In the genomic region with DNA sequence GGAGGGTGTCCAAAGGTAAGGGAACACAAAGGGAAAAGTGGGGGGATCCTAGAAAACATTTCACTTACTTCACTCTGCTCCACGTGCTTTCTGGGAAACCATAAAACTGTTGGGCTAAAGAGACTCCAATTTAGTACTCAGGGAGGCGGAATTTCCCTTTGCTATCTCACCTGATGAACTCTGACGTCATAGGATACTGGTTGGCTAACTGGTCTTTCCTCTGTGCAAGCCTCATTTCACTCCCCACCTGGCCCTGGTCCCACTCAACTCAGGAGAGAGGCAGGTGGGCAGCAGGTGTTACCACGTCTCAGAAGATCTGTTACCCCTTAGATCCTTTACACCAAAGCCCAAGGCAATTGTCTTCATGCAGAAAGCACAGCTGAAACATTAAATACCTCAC, we compare ENCODE assay signal across 1 cellular context.
TF ChIP-seq lines count a peak whose summit lies in the region.

No MANE protein-coding gene starts in this region.

TF ChIP-seq in HepG2, 621 proteins besides CTCF, POLR2A, EP300 and RAD21:
- no peak for TF ChIP-seq ZNF251 (CRISPR knock-in tag; IDR thresholded peaks at IDR 0.05)
- TF ChIP-seq ATF7 (IDR thresholded peaks at IDR 0.05): peak; percentile 89
- TF ChIP-seq ATF7 (CRISPR knock-in tag; IDR thresholded peaks at IDR 0.05): no peak
- peak; percentile 94 for TF ChIP-seq CREB1 (IDR thresholded peaks at IDR 0.05)
- TF ChIP-seq CREB1 (CRISPR knock-in tag; IDR thresholded peaks at IDR 0.05): no peak
- TF ChIP-seq, protein P1, sequence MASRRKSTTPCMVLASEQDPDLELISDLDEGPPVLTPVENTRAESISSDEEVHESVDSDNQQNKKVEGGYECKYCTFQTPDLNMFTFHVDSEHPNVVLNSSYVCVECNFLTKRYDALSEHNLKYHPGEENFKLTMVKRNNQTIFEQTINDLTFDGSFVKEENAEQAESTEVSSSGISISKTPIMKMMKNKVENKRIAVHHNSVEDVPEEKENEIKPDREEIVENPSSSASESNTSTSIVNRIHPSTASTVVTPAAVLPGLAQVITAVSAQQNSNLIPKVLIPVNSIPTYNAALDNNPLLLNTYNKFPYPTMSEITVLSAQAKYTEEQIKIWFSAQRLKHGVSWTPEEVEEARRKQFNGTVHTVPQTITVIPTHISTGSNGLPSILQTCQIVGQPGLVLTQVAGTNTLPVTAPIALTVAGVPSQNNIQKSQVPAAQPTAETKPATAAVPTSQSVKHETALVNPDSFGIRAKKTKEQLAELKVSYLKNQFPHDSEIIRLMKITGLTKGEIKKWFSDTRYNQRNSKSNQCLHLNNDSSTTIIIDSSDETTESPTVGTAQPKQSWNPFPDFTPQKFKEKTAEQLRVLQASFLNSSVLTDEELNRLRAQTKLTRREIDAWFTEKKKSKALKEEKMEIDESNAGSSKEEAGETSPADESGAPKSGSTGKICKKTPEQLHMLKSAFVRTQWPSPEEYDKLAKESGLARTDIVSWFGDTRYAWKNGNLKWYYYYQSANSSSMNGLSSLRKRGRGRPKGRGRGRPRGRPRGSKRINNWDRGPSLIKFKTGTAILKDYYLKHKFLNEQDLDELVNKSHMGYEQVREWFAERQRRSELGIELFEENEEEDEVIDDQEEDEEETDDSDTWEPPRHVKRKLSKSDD (CRISPR knock-in tag; IDR thresholded peaks at IDR 0.05; ENCODE audit: low read depth): no peak
- TF ChIP-seq MIER2 (CRISPR knock-in tag; IDR thresholded peaks at IDR 0.05): no peak
